12 cellular contexts compared by ENCODE assay signal in genomic region chr1:173864179-173864867, GRCh38. TPM values are rescaled to one million over a fixed set of nuclear protein-coding genes. Genes with fewer than 3 reads are reported as not detected.
DNase-seq lines count a peak whose midpoint lies in the region; ATAC-seq and TF ChIP-seq lines count a peak whose summit lies in the region.
"Had no signal": no experiment of that assay in that cellular context is flagged by ENCODE, and none has a peak within 500 bp of the region (broad histone marks: within the 10 kb centered on the region; RNA-seq: fewer than 3 reads in every experiment).

No MANE protein-coding gene starts in this region.

- no peak overlapping the region for H2AFZ ChIP-seq in KMS-11 (ENCODE audit: low read depth)

- H3K4me3 ChIP-seq in KMS-11 (IDR thresholded peaks at IDR 0.05; ENCODE audit: insufficient read depth, low read depth, low read length) = no peak overlapping the region

- H3K79me2 ChIP-seq in KMS-11 (ENCODE audit: insufficient read depth, low read depth) = peaks cover 40% of the 10 kb centered on the region

- peak overlapping the region; percentile 97 for H3K4me3 Mint-ChIP-seq in activated naive CD8-positive, alpha-beta T cell treated with anti-CD3 and anti-CD28 coated beads, Interleukin-2, amount 10 ng/mL, durations not matched to agents 7 days and 5 days
- H3K4me3 Mint-ChIP-seq in mesothelial cell of epicardium = peak overlapping the region; percentile 99

- POLR2A ChIA-PET in activated naive CD8-positive, alpha-beta T cell treated with anti-CD3 and anti-CD28 coated beads, Interleukin-2, amount 10 ng/mL, durations not matched to agents 7 days and 5 days (lab: Charles Lee) = interaction anchor here (0.6 to 2.6 kb wide), 3 partner anchors 26 to 97 kb away, joined by 3 to 10 read pairs (median 3); partner anchors contain the start of genes CENPL and DARS2

- TF ChIP-seq CTCF in KMS-11 (conservative IDR thresholded peaks at IDR 0.05; ENCODE audit: low read depth, low read length) (no peak), mesothelial cell of epicardium (IDR thresholded peaks at IDR 0.05; ENCODE audit: unreplicated experiment) (no peak)

- peaks cover 46% of the 10 kb centered on the region for H3K4me1 ChIP-seq in KMS-11 (ENCODE audit: low read depth, poor library complexity, severe bottlenecking)

- H3K4me2 ChIP-seq in KMS-11 = peak overlapping the region; percentile 100

- peaks cover 41% of the 10 kb centered on the region for H3K36me3 ChIP-seq in KMS-11 (ENCODE audit: insufficient read depth)

- H3K27ac ChIP-seq in KMS-11 = peak overlapping the region; percentile 83; the same call in 1 of the 2 replicates

- peaks cover 39% of the 10 kb centered on the region for H3K36me3 Mint-ChIP-seq in activated naive CD8-positive, alpha-beta T cell treated with anti-CD3 and anti-CD28 coated beads, Interleukin-2, amount 10 ng/mL, durations not matched to agents 7 days and 5 days
- peaks cover 39% of the 10 kb centered on the region for H3K36me3 Mint-ChIP-seq in mesothelial cell of epicardium

- H3K27me3 Mint-ChIP-seq in activated naive CD8-positive, alpha-beta T cell treated with anti-CD3 and anti-CD28 coated beads, Interleukin-2, amount 10 ng/mL, durations not matched to agents 7 days and 5 days = no peaks in the 10 kb centered on the region
- no peaks in the 10 kb centered on the region for H3K27me3 Mint-ChIP-seq in mesothelial cell of epicardium (ENCODE audit: low read depth)

- peak overlapping the region; percentile 65 for H3K27ac Mint-ChIP-seq in activated naive CD8-positive, alpha-beta T cell treated with anti-CD3 and anti-CD28 coated beads, Interleukin-2, amount 10 ng/mL, durations not matched to agents 7 days and 5 days
- H3K27ac Mint-ChIP-seq in mesothelial cell of epicardium = peak overlapping the region; percentile 99

- no peaks in the 10 kb centered on the region for H3K9me3 Mint-ChIP-seq in activated naive CD8-positive, alpha-beta T cell treated with anti-CD3 and anti-CD28 coated beads, Interleukin-2, amount 10 ng/mL, durations not matched to agents 7 days and 5 days
- H3K9me3 Mint-ChIP-seq in mesothelial cell of epicardium = no peaks in the 10 kb centered on the region

- H3K9ac ChIP-seq in KMS-11 = no peak overlapping the region; the same call in 1 of the 2 replicates

- H3K4me1 Mint-ChIP-seq in activated naive CD8-positive, alpha-beta T cell treated with anti-CD3 and anti-CD28 coated beads, Interleukin-2, amount 10 ng/mL, durations not matched to agents 7 days and 5 days = peaks cover 42% of the 10 kb centered on the region
- H3K4me1 Mint-ChIP-seq in mesothelial cell of epicardium = peaks cover 36% of the 10 kb centered on the region

- DNase-seq in CMK (ENCODE audit: low read depth) = peak; percentile 68
- DNase-seq in activated naive CD8-positive, alpha-beta T cell treated with anti-CD3 and anti-CD28 coated beads, Interleukin-2, amount 10 ng/mL, durations not matched to agents 7 days and 5 days = no peak
- no peak for DNase-seq in mesothelial cell of epicardium (ENCODE audit: low spot score in 2 of 2, unreplicated experiment in 2 of 2)
- DNase-seq in NCI-H187 (lab: John Stamatoyannopoulos, UW) = no peak
- DNase-seq: glutamatergic neuron, NCI-H69 had no signal

- ATAC-seq in activated naive CD8-positive, alpha-beta T cell treated with anti-CD3 and anti-CD28 coated beads, Interleukin-2, amount 10 ng/mL, durations not matched to agents 7 days and 5 days (ENCODE audit: low read depth) = no peak
- ATAC-seq in GM18870 (IDR thresholded peaks at IDR 0.05; ENCODE audit: unreplicated experiment) = no peak
- no peak for ATAC-seq in HG03520 (IDR thresholded peaks at IDR 0.05; ENCODE audit: unreplicated experiment)
- ATAC-seq in HG03354 (IDR thresholded peaks at IDR 0.05; ENCODE audit: poor library complexity, severe bottlenecking, unreplicated experiment) = no peak

- H4K20me1 ChIP-seq in KMS-11 (ENCODE audit: insufficient read depth) = peaks cover 45% of the 10 kb centered on the region

- H3K27me3 ChIP-seq in KMS-11 (ENCODE audit: insufficient read depth, low read depth) = no peaks in the 10 kb centered on the region

RNA-seq across cellular contexts. Expression of gene GAS5, which starts 3.5 kb away (rescaled TPM):
- total RNA-seq in activated naive CD8-positive, alpha-beta T cell treated with anti-CD3 and anti-CD28 coated beads, Interleukin-2, amount 10 ng/mL, durations not matched to agents 7 days and 5 days = 100 to 1,000 TPM; 421 to 434 TPM
- 631 to 658 TPM (median 655 TPM) in 3 replicates for total RNA-seq in mesothelial cell of epicardium

RNA-seq across cellular contexts. Expression of gene ZBTB37, which starts 3.9 kb away (rescaled TPM):
- 10 to 100 TPM; 16.2 to 16.4 TPM for total RNA-seq in activated naive CD8-positive, alpha-beta T cell treated with anti-CD3 and anti-CD28 coated beads, Interleukin-2, amount 10 ng/mL, durations not matched to agents 7 days and 5 days
- 16.9 to 19.3 TPM (median 17.9 TPM) in 3 replicates for total RNA-seq in mesothelial cell of epicardium

RNA-seq across cellular contexts. Expression of gene CENPL, which starts 39.6 kb away (rescaled TPM):
- 10 to 100 TPM; 33.9 to 34.0 TPM for total RNA-seq in activated naive CD8-positive, alpha-beta T cell treated with anti-CD3 and anti-CD28 coated beads, Interleukin-2, amount 10 ng/mL, durations not matched to agents 7 days and 5 days
- total RNA-seq in mesothelial cell of epicardium = 10.1 to 12.0 TPM (median 10.7 TPM) in 3 replicates

RNA-seq across cellular contexts. Expression of gene DARS2, which starts 39.9 kb away (rescaled TPM):
- total RNA-seq in activated naive CD8-positive, alpha-beta T cell treated with anti-CD3 and anti-CD28 coated beads, Interleukin-2, amount 10 ng/mL, durations not matched to agents 7 days and 5 days = 10 to 100 TPM; 21.6 to 22.5 TPM
- 14.5 to 15.1 TPM (median 14.6 TPM) in 3 replicates for total RNA-seq in mesothelial cell of epicardium

RNA-seq across cellular contexts. Expression of gene SERPINC1, which starts 52.8 kb away (rescaled TPM):
- not detected for total RNA-seq in activated naive CD8-positive, alpha-beta T cell treated with anti-CD3 and anti-CD28 coated beads, Interleukin-2, amount 10 ng/mL, durations not matched to agents 7 days and 5 days
- 0.22 to 0.27 TPM (median 0.23 TPM) in 3 replicates for total RNA-seq in mesothelial cell of epicardium
- total RNA-seq: skeletal muscle tissue, urinary bladder had no signal
